ENCODE assay signal across 1 cellular context in the genomic region with DNA sequence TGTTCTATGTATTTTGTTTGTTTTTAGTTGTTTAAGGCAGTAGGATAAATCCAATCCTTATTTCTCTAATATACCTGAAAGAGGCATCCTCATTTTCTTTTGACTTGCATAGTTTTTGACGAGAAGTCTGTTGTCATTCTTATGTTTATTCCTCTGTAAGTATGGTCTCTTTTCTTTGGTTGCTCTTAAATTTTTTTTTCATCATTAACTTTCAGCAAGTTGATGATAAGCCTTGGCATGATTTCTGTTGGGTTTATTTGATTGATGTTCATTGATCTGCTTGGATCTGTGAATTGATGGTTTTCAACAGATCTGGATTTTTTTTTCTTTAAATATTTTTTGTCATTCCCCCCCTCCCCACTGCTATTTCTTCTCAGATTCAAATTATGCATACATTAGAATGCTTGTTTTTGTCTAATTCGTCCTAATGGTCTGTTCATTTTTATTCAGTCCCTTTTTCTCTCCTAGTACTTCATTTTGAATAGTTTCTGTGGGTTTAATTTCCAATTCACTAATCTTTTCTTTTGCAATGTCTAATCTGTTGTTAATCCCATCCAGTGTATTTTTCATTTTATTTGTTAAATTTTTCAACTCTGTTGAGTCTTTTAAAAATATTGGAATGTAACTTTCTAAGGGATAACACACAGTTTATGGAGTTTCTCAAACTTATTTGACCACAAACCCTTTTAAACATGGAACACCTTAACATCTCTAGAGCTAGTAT.
TF ChIP-seq lines count a peak whose summit lies in the region.

No MANE protein-coding gene starts in this region.

TF ChIP-seq in SK-N-SH treated with all-trans-retinoic acid at 6 μM for 48 hours, 23 proteins besides CTCF, POLR2A, EP300 and RAD21 (continued from another document):
- TF ChIP-seq, protein P1, sequence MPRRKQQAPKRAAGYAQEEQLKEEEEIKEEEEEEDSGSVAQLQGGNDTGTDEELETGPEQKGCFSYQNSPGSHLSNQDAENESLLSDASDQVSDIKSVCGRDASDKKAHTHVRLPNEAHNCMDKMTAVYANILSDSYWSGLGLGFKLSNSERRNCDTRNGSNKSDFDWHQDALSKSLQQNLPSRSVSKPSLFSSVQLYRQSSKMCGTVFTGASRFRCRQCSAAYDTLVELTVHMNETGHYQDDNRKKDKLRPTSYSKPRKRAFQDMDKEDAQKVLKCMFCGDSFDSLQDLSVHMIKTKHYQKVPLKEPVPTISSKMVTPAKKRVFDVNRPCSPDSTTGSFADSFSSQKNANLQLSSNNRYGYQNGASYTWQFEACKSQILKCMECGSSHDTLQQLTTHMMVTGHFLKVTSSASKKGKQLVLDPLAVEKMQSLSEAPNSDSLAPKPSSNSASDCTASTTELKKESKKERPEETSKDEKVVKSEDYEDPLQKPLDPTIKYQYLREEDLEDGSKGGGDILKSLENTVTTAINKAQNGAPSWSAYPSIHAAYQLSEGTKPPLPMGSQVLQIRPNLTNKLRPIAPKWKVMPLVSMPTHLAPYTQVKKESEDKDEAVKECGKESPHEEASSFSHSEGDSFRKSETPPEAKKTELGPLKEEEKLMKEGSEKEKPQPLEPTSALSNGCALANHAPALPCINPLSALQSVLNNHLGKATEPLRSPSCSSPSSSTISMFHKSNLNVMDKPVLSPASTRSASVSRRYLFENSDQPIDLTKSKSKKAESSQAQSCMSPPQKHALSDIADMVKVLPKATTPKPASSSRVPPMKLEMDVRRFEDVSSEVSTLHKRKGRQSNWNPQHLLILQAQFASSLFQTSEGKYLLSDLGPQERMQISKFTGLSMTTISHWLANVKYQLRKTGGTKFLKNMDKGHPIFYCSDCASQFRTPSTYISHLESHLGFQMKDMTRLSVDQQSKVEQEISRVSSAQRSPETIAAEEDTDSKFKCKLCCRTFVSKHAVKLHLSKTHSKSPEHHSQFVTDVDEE (CRISPR knock-in tag; IDR thresholded peaks at IDR 0.05), result no peak
- TF ChIP-seq, protein P2, sequence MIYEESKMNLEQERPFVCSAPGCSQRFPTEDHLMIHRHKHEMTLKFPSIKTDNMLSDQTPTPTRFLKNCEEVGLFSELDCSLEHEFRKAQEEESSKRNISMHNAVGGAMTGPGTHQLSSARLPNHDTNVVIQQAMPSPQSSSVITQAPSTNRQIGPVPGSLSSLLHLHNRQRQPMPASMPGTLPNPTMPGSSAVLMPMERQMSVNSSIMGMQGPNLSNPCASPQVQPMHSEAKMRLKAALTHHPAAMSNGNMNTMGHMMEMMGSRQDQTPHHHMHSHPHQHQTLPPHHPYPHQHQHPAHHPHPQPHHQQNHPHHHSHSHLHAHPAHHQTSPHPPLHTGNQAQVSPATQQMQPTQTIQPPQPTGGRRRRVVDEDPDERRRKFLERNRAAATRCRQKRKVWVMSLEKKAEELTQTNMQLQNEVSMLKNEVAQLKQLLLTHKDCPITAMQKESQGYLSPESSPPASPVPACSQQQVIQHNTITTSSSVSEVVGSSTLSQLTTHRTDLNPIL (CRISPR knock-in tag; IDR thresholded peaks at IDR 0.05; ENCODE audit: low read depth), result no peak
- no peak for TF ChIP-seq PPARA (CRISPR knock-in tag; IDR thresholded peaks at IDR 0.05; ENCODE audit: borderline replicate concordance)
- no peak for TF ChIP-seq ZFP3 (CRISPR knock-in tag; IDR thresholded peaks at IDR 0.05)
- TF ChIP-seq ESRRG (CRISPR knock-in tag; IDR thresholded peaks at IDR 0.05), result no peak
- TF ChIP-seq ZNF70 (CRISPR knock-in tag; IDR thresholded peaks at IDR 0.05), result no peak
- TF ChIP-seq SNAI2 (CRISPR knock-in tag; IDR thresholded peaks at IDR 0.05), result no peak
- TF ChIP-seq ZC3H10 (CRISPR knock-in tag; IDR thresholded peaks at IDR 0.05), result no peak
